Comparison of ENCODE assay signal across 1 cellular context in genomic region chr2:58157754-58158153, GRCh38.
TF ChIP-seq lines count a peak whose summit lies in the region.

No MANE protein-coding gene starts in this region.

TF ChIP-seq in GM12878, 131 proteins besides CTCF, POLR2A, EP300 and RAD21 (continued from another document):
- TF ChIP-seq RUNX3 (IDR thresholded peaks at IDR 0.05; ENCODE audit: low read length): no peak
- TF ChIP-seq PML (IDR thresholded peaks at IDR 0.05; ENCODE audit: low read length): no peak
